ENCODE assay signal across 13 cellular contexts in genomic region chr1:203481186-203481585, GRCh38. TPM values are rescaled to one million over a fixed set of nuclear protein-coding genes. Genes with fewer than 3 reads are reported as not detected.
DNase-seq lines count a peak whose midpoint lies in the region; ATAC-seq and TF ChIP-seq lines count a peak whose summit lies in the region.
"Had no signal": no experiment of that assay in that cellular context is flagged by ENCODE, and none has a peak within 500 bp of the region (broad histone marks: within the 10 kb centered on the region; RNA-seq: fewer than 3 reads in every experiment).

No MANE protein-coding gene starts in this region.

- peak overlapping the region; percentile 82 for H3K27ac ChIP-seq in IMR-90 (ENCODE audit: insufficient read depth, low read length)
- peak overlapping the region; percentile 54 for H3K27ac ChIP-seq in caudate nucleus (ENCODE audit: low read depth, low read length)
- peak overlapping the region; percentile 71 for H3K27ac ChIP-seq in mesodermal cell (ENCODE audit: low read depth, low read length, severe bottlenecking)
- H3K27ac ChIP-seq in thoracic aorta = peak overlapping the region; percentile 86 to 95

- peak overlapping the region; percentile 41 to 64; a peak in 3 of 4 replicates for H4K8ac ChIP-seq in IMR-90 (ENCODE audit: low read depth in 2 of 2, low read length in 2 of 2)

- peak overlapping the region; percentile 92; the same call in 2 of the 3 replicates for H2BK15ac ChIP-seq in IMR-90 (ENCODE audit: low read depth, low read length)

- BruUV-seq in IMR-90 (replicated peaks; lab: Mats Ljungman, UMichigan) = no TSS peak

- no peak for TF ChIP-seq CTCF in IMR-90 (conservative IDR thresholded peaks at IDR 0.05; ENCODE audit: low read depth, low read length)
- TF ChIP-seq CTCF in thoracic aorta (IDR thresholded peaks at IDR 0.05) = no peak
- no peak for TF ChIP-seq CTCF in BE2C (IDR thresholded peaks at IDR 0.05; ENCODE audit: low read depth, low read length)

- peaks cover 18% of the 10 kb centered on the region for H3K4me1 ChIP-seq in IMR-90 (ENCODE audit: control insufficient read depth, insufficient read depth, low read length)
- H3K4me1 ChIP-seq in mesodermal cell (ENCODE audit: control insufficient read depth, insufficient read depth, low read length, poor library complexity, severe bottlenecking) = peaks cover 46% of the 10 kb centered on the region
- peaks cover 33 to 78% of the 10 kb centered on the region in 2 donors for H3K4me1 ChIP-seq in thoracic aorta (ENCODE audit: control insufficient read depth in 1 of 2, low read depth in 2 of 2)
- peaks cover 10% of the 10 kb centered on the region for H3K4me1 ChIP-seq in BE2C
- H3K4me1 ChIP-seq: body of pancreas had no signal

- CTCF ChIA-PET in IMR-90 (lab: Yijun Ruan, JAX) = interaction anchor here (1.2 kb wide), 1 partner anchor 138 kb away, joined by 3 read pairs; no protein-coding TSS in a partner anchor

- H3K27me3 ChIP-seq in IMR-90 (ENCODE audit: control insufficient read depth, insufficient read depth, low read length) (0 out of 2 replicates have a peak, but pooled peaks cover 2% of the 10 kb centered on the region), thoracic aorta (replicated peaks; ENCODE audit: insufficient read depth) (no peaks in the 10 kb centered on the region), BE2C (no peaks in the 10 kb centered on the region)
- H3K27me3 ChIP-seq: body of pancreas had no signal

- H2AK5ac ChIP-seq in IMR-90 (ENCODE audit: low read depth, low read length) = peak overlapping the region; percentile 98

- H3K9me3 ChIP-seq in IMR-90 (ENCODE audit: control insufficient read depth, insufficient read depth, low read length) (no peaks in the 10 kb centered on the region), mesodermal cell (ENCODE audit: control insufficient read depth, low read length) (no peaks in the 10 kb centered on the region), thoracic aorta (no peaks in the 10 kb centered on the region), BE2C (no peaks in the 10 kb centered on the region)
- H3K9me3 ChIP-seq: body of pancreas had no signal

- ATAC-seq in IMR-90 (ENCODE audit: low read depth) (no peak), thoracic aorta (ENCODE audit: insufficient number of reproducible peaks, low FRiP score, low read depth) (no peak), GM18873 (IDR thresholded peaks at IDR 0.05; ENCODE audit: low FRiP score, unreplicated experiment) (no peak)

- H2BK5ac ChIP-seq in IMR-90 (ENCODE audit: low read depth, low read length, poor library complexity, severe bottlenecking) = peak overlapping the region; percentile 68

- H2AK9ac ChIP-seq in IMR-90 (replicated peaks; ENCODE audit: low read depth, low read length, poor library complexity) = no peak overlapping the region

- DNase-seq in IMR-90 (no peak), caudate nucleus (lab: John Stamatoyannopoulos, UW) (no peak), thoracic aorta (ENCODE audit: low spot score) (no peak), BE2C (no peak), HuH-7.5 (ENCODE audit: low spot score) (no peak)
- no peak for DNase-seq in stimulated activated CD4-positive, alpha-beta T cell treated with anti-CD3 and anti-CD28 coated beads, Interleukin-4, amount 100 ng/mL, for 4 hours
- DNase-seq: GF-D8, SIG-M5 had no signal

- peak overlapping the region; percentile 79 for H2BK20ac ChIP-seq in IMR-90 (ENCODE audit: low read depth, low read length)

- H3K4me2 ChIP-seq in IMR-90 (ENCODE audit: low read depth, low read length) = peak overlapping the region; percentile 1; the same call in 1 of the 2 replicates

- TF ChIP-seq RAD21 in IMR-90 (IDR thresholded peaks at IDR 0.05; ENCODE audit: low read length) = no peak

- peak overlapping the region; percentile 67 for H4K5ac ChIP-seq in IMR-90 (ENCODE audit: low read depth, low read length)

- no peaks in the 10 kb centered on the region; a peak in 1 of 4 replicates for H3K79me1 ChIP-seq in IMR-90 (ENCODE audit: low read depth in 1 of 2, low read length in 2 of 2)

- H3K14ac ChIP-seq in IMR-90 (replicated peaks; ENCODE audit: low read depth, low read length) = peak overlapping the region; percentile 85

- H3K23ac ChIP-seq in IMR-90 (ENCODE audit: low read depth, low read length) = peak overlapping the region; percentile 90

- intact Hi-C loops in IMR-90 (cut with micrococcal nuclease) = loop anchor here (10.0 kb wide), 1 partner anchor 446 kb away; no protein-coding TSS in a partner anchor

- peak overlapping the region; percentile 26; the same call in 1 of the 2 replicates for H3K56ac ChIP-seq in IMR-90 (ENCODE audit: extremely low read depth, insufficient read depth, low read length)

- H3K36me3 ChIP-seq in IMR-90 (ENCODE audit: control insufficient read depth, insufficient read depth, low read length) (no peaks in the 10 kb centered on the region), mesodermal cell (ENCODE audit: control insufficient read depth, insufficient read depth, low read length) (no peaks in the 10 kb centered on the region), thoracic aorta (peaks cover 34% of the 10 kb centered on the region), BE2C (no peaks in the 10 kb centered on the region)

- peak overlapping the region; percentile 82 for H4K91ac ChIP-seq in IMR-90 (ENCODE audit: insufficient read depth, low read depth, low read length)

- no peak for TF ChIP-seq POLR2A in IMR-90 (IDR thresholded peaks at IDR 0.05; ENCODE audit: low read depth, low read length)

- H3K4me3 ChIP-seq in IMR-90 (ENCODE audit: insufficient read depth, low read depth, low read length) (no peak overlapping the region), mesodermal cell (ENCODE audit: extremely low read depth, insufficient read depth, low read length, poor library complexity, severe bottlenecking) (no peak overlapping the region), thoracic aorta (peak overlapping the region; percentile 79), BE2C (ENCODE audit: low read depth, low read length) (no peak overlapping the region)
- H3K4me3 ChIP-seq: body of pancreas had no signal

- peak overlapping the region; percentile 81 for H3K18ac ChIP-seq in IMR-90 (ENCODE audit: low read depth, low read length)

- POLR2A ChIA-PET in IMR-90 (lab: Charles Lee; ENCODE audit: unreplicated experiment) = no interaction called here

- 0 out of 2 replicates have a peak overlapping the region, but pooled peaks have one; percentile 2 for H3K9ac ChIP-seq in IMR-90 (ENCODE audit: low read depth, low read length)

- dilution Hi-C loops in IMR-90 (cut with HindIII; ENCODE audit: low sequenced_read_pairs, unreplicated experiment) = no loop called here

- in situ Hi-C loops in IMR-90 (cut with MboI; ENCODE audit: low sequenced_read_pairs) = no loop called here

- peak overlapping the region; percentile 86 for H2BK120ac ChIP-seq in IMR-90 (ENCODE audit: low read depth, low read length)

- peak overlapping the region; percentile 88 for H3K4ac ChIP-seq in IMR-90 (ENCODE audit: low read depth, low read length)

- H2AFZ ChIP-seq in IMR-90 (replicated peaks; ENCODE audit: low read length, poor library complexity) = peak overlapping the region; percentile 25

- peaks cover 12% of the 10 kb centered on the region for H3K9me1 ChIP-seq in IMR-90 (ENCODE audit: insufficient read depth, low read length)

- H4K20me1 ChIP-seq in IMR-90 (ENCODE audit: insufficient read depth, low read length) = no peaks in the 10 kb centered on the region

- WGBS in IMR-90 (ENCODE audit: extremely low coverage in 2 of 2, insufficient read length in 1 of 2), 2 experiments = no CpG with 5 or more reads among the region's 1 CpG
- no CpG with 5 or more reads among the region's 1 CpG for WGBS in mesodermal cell (ENCODE audit: insufficient coverage in 2 of 2), 2 experiments

TF ChIP-seq in IMR-90, 13 proteins besides CTCF, POLR2A, EP300 and RAD21 (continues in another document):
- TF ChIP-seq BHLHE40 (IDR thresholded peaks at IDR 0.05; ENCODE audit: low read depth, low read length) (no peak), SMC3 (IDR thresholded peaks at IDR 0.05; ENCODE audit: low read depth, low read length) (no peak), MAFK (IDR thresholded peaks at IDR 0.05; ENCODE audit: low read depth, low read length) (no peak), NFE2L2 (IDR thresholded peaks at IDR 0.05; ENCODE audit: low read depth, low read length) (no peak), RFX5 (IDR thresholded peaks at IDR 0.05; ENCODE audit: low read depth, low read length) (no peak), MXI1 (IDR thresholded peaks at IDR 0.05; ENCODE audit: borderline replicate concordance, low read depth, low read length) (no peak), ELK1 (IDR thresholded peaks at IDR 0.05; ENCODE audit: borderline replicate concordance, low read depth, low read length) (no peak), MAZ (IDR thresholded peaks at IDR 0.05; ENCODE audit: borderline replicate concordance, low read depth, low read length) (no peak), FOS (IDR thresholded peaks at IDR 0.05; ENCODE audit: low read depth, low read length) (no peak)

RNA-seq across cellular contexts. Expression of gene PRELP, which starts 5.6 kb away (rescaled TPM):
- total RNA-seq in IMR-90 (2012; rRNA removed) (under 0.01 TPM in 1 of 2 replicates, not detected in the other), thoracic aorta (100 to 1,000 TPM; 232 to 244 TPM)
- polyA plus RNA-seq in IMR-90 (2012; rRNA removed) = 0.47 and 0.56 TPM in 2 replicates
- 0.25 and 0.69 TPM in 2 replicates for polyA plus RNA-seq in IMR-90 (2012; cell fraction: cytosol; rRNA removed)
- polyA plus RNA-seq in IMR-90 (2012; cell fraction: nucleus; rRNA removed; ENCODE audit: low replicate concordance) = 0.14 and 0.26 TPM in 2 replicates
- 4.9 TPM for polyA plus RNA-seq in mesodermal cell (2013, experiment 1 of 2)
- polyA plus RNA-seq in mesodermal cell (2013, experiment 2 of 2) = 6.5 TPM
- polyA plus RNA-seq in BE2C (2012; ENCODE audit: insufficient read depth, insufficient read length, low read depth) = not detected
- total RNA-seq: CD8-positive, alpha-beta T cell; lung microvascular endothelial cell had no signal

RNA-seq across cellular contexts. Expression of gene OPTC, which starts 12.8 kb away (rescaled TPM):
- total RNA-seq in IMR-90 (2012; rRNA removed) (not detected in 2 replicates), thoracic aorta (not detected)
- polyA plus RNA-seq in IMR-90 (2012; rRNA removed) = not detected in 2 replicates
- polyA plus RNA-seq in IMR-90 (2012; cell fraction: cytosol; rRNA removed) = not detected in 2 replicates
- polyA plus RNA-seq in IMR-90 (2012; cell fraction: nucleus; rRNA removed; ENCODE audit: low replicate concordance) = not detected in 2 replicates
- 0.22 TPM for polyA plus RNA-seq in mesodermal cell (2013, experiment 1 of 2)
- polyA plus RNA-seq in mesodermal cell (2013, experiment 2 of 2) = not detected
- not detected for polyA plus RNA-seq in BE2C (2012; ENCODE audit: insufficient read depth, insufficient read length, low read depth)
- total RNA-seq: body of pancreas; CD8-positive, alpha-beta T cell; lung microvascular endothelial cell had no signal

Comparison
In these comparisons a context has a peak if more than half of its experiments do, and no peak if none do; other contexts are left out.
1. RNA of gene PRELP, which starts 5.6 kb away (total RNA-seq): 232 to 244 TPM in thoracic aorta; under 0.01 TPM in IMR-90; every median in the first group is over 100 times any median in the second.
2. Peak in every context shown above with its lines, with median percentiles within 50 percentile points of each other: H3K27ac ChIP-seq.